Comparison of ENCODE assay signal across 24 cellular contexts in genomic region chr2:194182888-194183287, GRCh38.
"Had no signal": no experiment of that assay in that cellular context is flagged by ENCODE, and none has a peak within 500 bp of the region (broad histone marks: within the 10 kb centered on the region; RNA-seq: fewer than 3 reads in every experiment).

No MANE protein-coding gene starts in this region.

- H3K36me3 Mint-ChIP-seq: activated naive CD4-positive, alpha-beta T cell treated with anti-CD3 and anti-CD28 coated beads, Interleukin-2, amount 50 U/mL, for 24 hours had no signal

- H3K4me3 Mint-ChIP-seq: activated CD8-positive, alpha-beta T cell treated with anti-CD3 and anti-CD28 coated beads, Interleukin-2, amount 10 ng/mL, durations not matched to agents 7 days and 5 days; activated naive CD4-positive, alpha-beta T cell treated with anti-CD3 and anti-CD28 coated beads, Interleukin-2, amount 50 U/mL, for 24 hours; activated T-helper 1 cell treated with anti-CD3 and anti-CD28 coated beads, Interleukin-12 subunit alpha, Interleukin-12 subunit beta, Interleukin-2, Interleukin-4 antibody, amounts not matched to agents 30 ng/mL and 10 ng/mL and 1 ng/mL, durations not matched to agents 14 hours and 24 hours and 36 hours; T-helper 1 cell treated with Interleukin-12 subunit alpha and Interleukin-12 subunit beta and Interleukin-4 antibody, amounts not matched to agents 30 μg/mL and 1 μg/mL, for 36 hours had no signal

- H3K27ac ChIP-seq: breast epithelium, SJSA1 had no signal

- H3K4me1 Mint-ChIP-seq: activated naive CD4-positive, alpha-beta T cell treated with anti-CD3 and anti-CD28 coated beads, Interleukin-2, amount 50 U/mL, for 24 hours had no signal

- DNase-seq: activated CD4-positive, alpha-beta T cell treated with anti-CD3 and anti-CD28 coated beads for 4 hours; activated CD8-positive, alpha-beta memory T cell treated with anti-CD3 and anti-CD28 coated beads, Interleukin-2, amount 50 U/mL, for 48 hours; activated CD8-positive, alpha-beta T cell treated with anti-CD3 and anti-CD28 coated beads, Interleukin-2, amount 10 ng/mL, durations not matched to agents 7 days and 5 days; activated effector memory CD4-positive, alpha-beta T cell treated with Interleukin-2 at 50 U/mL for 16 hours; activated naive CD4-positive, alpha-beta T cell; activated T-cell treated with anti-CD3 and anti-CD28 coated beads, Interleukin-2, amount 50 U/mL, for 1 hour; aorta; Kasumi-1; KBM-7; NCI-H1092; NCI-H1930; NCI-H2107; NCI-H510A treated with DMSO at 0.1 percent for 48 hours; NK-92 treated with Interleukin-12 subunit alpha and Interleukin-12 subunit beta, amount 100 ng/mL, for 24 hours; OCI-M1; Right ventricle myocardium superior; RPMI8226 had no signal

- H3K4me1 ChIP-seq: breast epithelium, SJSA1 had no signal

- H3K27me3 Mint-ChIP-seq: activated naive CD4-positive, alpha-beta T cell treated with anti-CD3 and anti-CD28 coated beads, Interleukin-2, amount 50 U/mL, for 24 hours had no signal

- H3K27ac Mint-ChIP-seq: activated CD8-positive, alpha-beta T cell treated with anti-CD3 and anti-CD28 coated beads, Interleukin-2, amount 10 ng/mL, durations not matched to agents 7 days and 5 days; activated naive CD4-positive, alpha-beta T cell treated with anti-CD3 and anti-CD28 coated beads, Interleukin-2, amount 50 U/mL, for 24 hours; activated T-helper 1 cell treated with anti-CD3 and anti-CD28 coated beads, Interleukin-12 subunit alpha, Interleukin-12 subunit beta, Interleukin-2, Interleukin-4 antibody, amounts not matched to agents 30 ng/mL and 10 ng/mL and 1 ng/mL, durations not matched to agents 14 hours and 24 hours and 36 hours; T-helper 1 cell treated with Interleukin-12 subunit alpha and Interleukin-12 subunit beta and Interleukin-4 antibody, amounts not matched to agents 30 μg/mL and 1 μg/mL, for 36 hours had no signal

- ATAC-seq: activated CD4-positive, CD25-positive, alpha-beta regulatory T cell treated with anti-CD3 and anti-CD28 coated beads, Interleukin-2, amount 50 U/mL, for 24 hours; activated CD8-positive, alpha-beta T cell treated with anti-CD3 and anti-CD28 coated beads, Interleukin-2, amount 10 ng/mL, durations not matched to agents 7 days and 5 days; Panc1 had no signal

- H3K9me3 Mint-ChIP-seq: activated naive CD4-positive, alpha-beta T cell treated with anti-CD3 and anti-CD28 coated beads, Interleukin-2, amount 50 U/mL, for 24 hours; activated T-helper 1 cell treated with anti-CD3 and anti-CD28 coated beads, Interleukin-12 subunit alpha, Interleukin-12 subunit beta, Interleukin-2, Interleukin-4 antibody, amounts not matched to agents 30 ng/mL and 10 ng/mL and 1 ng/mL, durations not matched to agents 14 hours and 24 hours and 36 hours had no signal

- H3K9me3 ChIP-seq: breast epithelium, SJSA1 had no signal

- H3K4me3 ChIP-seq: breast epithelium, SJSA1 had no signal

- H3K27me3 ChIP-seq: breast epithelium, SJSA1 had no signal

- H3K36me3 ChIP-seq: breast epithelium, SJSA1 had no signal
